Comparison of ENCODE assay signal across 12 cellular contexts in genomic region chr16:77555101-77555500, GRCh38.
"Had no signal": no experiment of that assay in that cellular context is flagged by ENCODE, and none has a peak within 500 bp of the region (broad histone marks: within the 10 kb centered on the region; RNA-seq: fewer than 3 reads in every experiment).

No MANE protein-coding gene starts in this region.

- ATAC-seq: esophagus mucosa; gastrocnemius medialis; left ventricle myocardium superior; naive thymus-derived CD4-positive, alpha-beta T cell had no signal

- H3K4me3 ChIP-seq: gastrocnemius medialis, smooth muscle cell had no signal

- DNase-seq: effector memory CD4-positive, alpha-beta T cell; gastrocnemius medialis; hippocampal formation; left ventricle myocardium superior; naive thymus-derived CD4-positive, alpha-beta T cell; posterior cingulate gyrus; stimulated activated CD4-positive, alpha-beta T cell treated with anti-CD3 and anti-CD28 coated beads, Interleukin-2, amount 100 ng/mL, for 48 hours; stimulated activated naive CD4-positive, alpha-beta T cell treated with Interleukin-2 at 50 U/mL for 16 hours had no signal

- H3K27ac Mint-ChIP-seq: naive thymus-derived CD4-positive, alpha-beta T cell; type B pancreatic cell had no signal

- H3K4me1 Mint-ChIP-seq: central memory CD8-positive, alpha-beta T cell; naive thymus-derived CD4-positive, alpha-beta T cell had no signal

- H3K4me3 Mint-ChIP-seq: central memory CD8-positive, alpha-beta T cell; naive thymus-derived CD4-positive, alpha-beta T cell had no signal

- H3K36me3 Mint-ChIP-seq: naive thymus-derived CD4-positive, alpha-beta T cell; type B pancreatic cell had no signal

- H3K9me3 Mint-ChIP-seq: central memory CD8-positive, alpha-beta T cell; type B pancreatic cell had no signal
